In the genomic region with DNA sequence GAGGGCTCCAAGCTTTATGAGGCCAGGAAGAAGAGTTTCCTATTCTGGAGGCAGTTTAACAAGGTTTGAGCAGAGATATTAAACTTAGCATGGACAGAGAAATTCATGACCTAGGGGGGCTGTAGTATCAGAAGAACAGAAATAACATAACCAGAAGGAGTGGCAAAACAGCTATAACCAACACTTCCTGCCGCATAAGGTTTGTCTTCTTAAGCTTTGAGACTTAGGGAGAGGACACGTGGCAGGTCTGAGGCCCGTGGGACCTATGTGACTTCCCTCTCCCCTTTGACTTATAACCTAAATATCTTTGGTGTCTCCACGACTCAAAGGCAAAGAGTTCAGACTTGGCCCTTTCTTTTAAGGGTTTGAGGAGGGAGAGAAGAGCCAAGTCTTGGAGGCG, we compare ENCODE assay signal across 1 cellular context.
TF ChIP-seq lines count a peak whose summit lies in the region.

No MANE protein-coding gene starts in this region.

TF ChIP-seq in IMR-90, 13 proteins besides CTCF, POLR2A, EP300 and RAD21 (continued from another document):
- TF ChIP-seq, protein P1, sequence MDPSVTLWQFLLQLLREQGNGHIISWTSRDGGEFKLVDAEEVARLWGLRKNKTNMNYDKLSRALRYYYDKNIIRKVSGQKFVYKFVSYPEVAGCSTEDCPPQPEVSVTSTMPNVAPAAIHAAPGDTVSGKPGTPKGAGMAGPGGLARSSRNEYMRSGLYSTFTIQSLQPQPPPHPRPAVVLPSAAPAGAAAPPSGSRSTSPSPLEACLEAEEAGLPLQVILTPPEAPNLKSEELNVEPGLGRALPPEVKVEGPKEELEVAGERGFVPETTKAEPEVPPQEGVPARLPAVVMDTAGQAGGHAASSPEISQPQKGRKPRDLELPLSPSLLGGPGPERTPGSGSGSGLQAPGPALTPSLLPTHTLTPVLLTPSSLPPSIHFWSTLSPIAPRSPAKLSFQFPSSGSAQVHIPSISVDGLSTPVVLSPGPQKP (IDR thresholded peaks at IDR 0.05; ENCODE audit: borderline replicate concordance, low read depth, low read length) = no peak
- no peak for TF ChIP-seq CEBPB (IDR thresholded peaks at IDR 0.05; ENCODE audit: low read depth, low read length)
- TF ChIP-seq BHLHE40 (IDR thresholded peaks at IDR 0.05; ENCODE audit: low read depth, low read length) = no peak
- TF ChIP-seq FOS (IDR thresholded peaks at IDR 0.05; ENCODE audit: low read depth, low read length) = no peak
- no peak for TF ChIP-seq RCOR1 (IDR thresholded peaks at IDR 0.05; ENCODE audit: insufficient replicate concordance, low read length)
- TF ChIP-seq NFE2L2 (IDR thresholded peaks at IDR 0.05; ENCODE audit: low read depth, low read length) = no peak
TF ChIP-seq in IMR-90: peak in this region for 0.
